ENCODE assay signal across 9 cellular contexts in the genomic region with DNA sequence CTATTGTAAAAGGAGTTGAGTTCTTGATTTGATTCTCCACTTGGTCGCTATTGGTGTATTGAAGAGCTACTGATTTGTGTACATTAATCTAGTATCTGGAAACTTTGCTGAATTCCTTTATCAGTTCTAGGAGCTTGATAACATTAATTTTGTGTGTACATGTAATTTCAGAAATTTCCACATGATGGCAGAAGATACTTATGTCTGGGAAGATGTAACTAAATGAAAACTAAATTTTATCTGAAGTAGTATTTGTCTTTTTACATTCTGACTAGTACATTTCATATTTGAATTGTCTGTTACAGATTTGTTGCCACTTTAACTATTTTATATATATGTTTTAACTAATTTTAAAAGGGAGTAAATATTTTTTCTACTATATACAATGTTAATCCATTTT. TPM values are rescaled to one million over a fixed set of nuclear protein-coding genes. Genes with fewer than 3 reads are reported as not detected.
DNase-seq lines count a peak whose midpoint lies in the region; ATAC-seq, FAIRE-seq and TF ChIP-seq lines count a peak whose summit lies in the region.
"Had no signal": no experiment of that assay in that cellular context is flagged by ENCODE, and none has a peak within 500 bp of the region (broad histone marks: within the 10 kb centered on the region; RNA-seq: fewer than 3 reads in every experiment).

No MANE protein-coding gene starts in this region.

- FAIRE-seq in A204.1 (lab: Jason Lieb, UNC): peak; percentile 99

- DNase-seq in GM13977 (ENCODE audit: low spot score): no peak
- peak; percentile 15 for DNase-seq in NCI-H526 treated with DMSO at 0.1 percent for 48 hours (lab: John Stamatoyannopoulos, UW)
- DNase-seq in dorsolateral prefrontal cortex: no peak
- peak; percentile 19 for DNase-seq in putamen (ENCODE audit: low spot score)
- no peak for DNase-seq in activated effector memory CD4-positive, alpha-beta T cell treated with anti-CD3 and anti-CD28 coated beads, Interleukin-2, amount 50 U/mL, for 16 hours
- DNase-seq: activated naive CD8-positive, alpha-beta T cell treated with anti-CD3 and anti-CD28 coated beads, Interleukin-2, amount 10 ng/mL, durations not matched to agents 7 days and 5 days had no signal

- H3K4me3 ChIP-seq in dorsolateral prefrontal cortex: no peak overlapping the region

- no peaks in the 10 kb centered on the region for H3K27me3 ChIP-seq in dorsolateral prefrontal cortex

- intact Hi-C loops in dorsolateral prefrontal cortex (cut with DNase I): loop anchor here (10.0 kb wide), 2 partner anchors 230 to 690 kb away; no protein-coding TSS in a partner anchor

- peak; percentile 40 for TF ChIP-seq CTCF in GM13977 (IDR thresholded peaks at IDR 0.05; ENCODE audit: extremely low read depth, insufficient read depth, missing control alignments)
- peak; percentile 37 to 82 (median 66) for TF ChIP-seq CTCF in dorsolateral prefrontal cortex (IDR thresholded peaks at IDR 0.05 in 54 of 56, conservative IDR thresholded peaks at IDR 0.05 in 2 of 56; ENCODE audit: low read depth in 1 of 56, partially characterized antibody in 56 of 56)

- H3K27ac ChIP-seq in dorsolateral prefrontal cortex: no peak overlapping the region

- in situ Hi-C loops in GM13977 (cut with MboI; ENCODE audit: low pct_unique_long_range_greater_than_20kb, low sequenced_read_pairs, unreplicated experiment): no loop called here

- ATAC-seq in HG03196 (IDR thresholded peaks at IDR 0.05; ENCODE audit: unreplicated experiment) (no peak), HG02981 (IDR thresholded peaks at IDR 0.05; ENCODE audit: unreplicated experiment) (no peak)

RNA-seq across cellular contexts. Expression of gene SDHAF3, which starts 27.6 kb away (rescaled TPM):
- 10 to 100 TPM in 91 of 120 experiments, 1 to 10 TPM in 29; 4.7 to 20.6 (median 12.0) TPM for total RNA-seq in dorsolateral prefrontal cortex

Comparison
In these comparisons a context has a peak if more than half of its experiments do, and no peak if none do; other contexts are left out.
1. DNase-seq: peak in NCI-H526 treated with DMSO at 0.1 percent for 48 hours (single experiment) and putamen (single experiment); none in GM13977 (single experiment), dorsolateral prefrontal cortex (0 of 10) and activated effector memory CD4-positive, alpha-beta T cell treated with anti-CD3 and anti-CD28 coated beads, Interleukin-2, amount 50 U/mL, for 16 hours (single experiment).